ENCODE assay signal across 29 cellular contexts in the genomic region with DNA sequence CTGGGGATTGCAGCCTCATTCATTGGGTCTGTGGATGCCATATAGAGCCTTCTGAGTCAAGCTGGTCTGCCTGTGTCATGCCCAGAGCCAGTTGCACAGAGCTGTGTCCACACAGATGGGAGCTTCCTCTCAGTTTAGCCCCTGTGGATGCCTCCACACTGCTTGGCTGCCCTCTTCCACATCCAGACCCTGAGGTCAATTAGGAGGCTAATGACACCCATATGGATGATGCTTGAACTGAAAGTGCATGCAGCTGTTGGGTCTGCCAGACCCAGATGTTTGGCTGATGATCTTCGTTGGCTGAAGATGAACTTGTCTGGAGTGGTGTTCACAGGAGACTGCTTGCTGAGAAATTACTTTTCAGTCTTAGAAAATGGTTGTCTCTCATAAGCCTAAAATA.
"Had no signal": no experiment of that assay in that cellular context is flagged by ENCODE, and none has a peak within 500 bp of the region (broad histone marks: within the 10 kb centered on the region; RNA-seq: fewer than 3 reads in every experiment).

No MANE protein-coding gene starts in this region.

- H3K4me1 Mint-ChIP-seq: naive thymus-derived CD8-positive, alpha-beta T cell; neural crest cell; stimulated activated effector memory CD8-positive, alpha-beta T cell treated with anti-CD3 and anti-CD28 coated beads, Interleukin-12 subunit alpha, Interleukin-12 subunit beta, amount 100 ng/mL, for 72 hours; stimulated activated naive B cell treated with anti-CD40 and anti-IgM and Interleukin-4, amounts not matched to agents 10 μg/mL and 1 μg/mL and 100 μg/mL, for 72 hours had no signal

- DNase-seq: naive thymus-derived CD8-positive, alpha-beta T cell; nephron progenitor cell; ovary; posterior cingulate gyrus; psoas muscle; right cardiac atrium; right lobe of liver; sigmoid colon; small intestine; stimulated activated CD4-positive, alpha-beta T cell treated with anti-CD3 and anti-CD28 coated beads, Interleukin-15, amount 100 ng/mL, for 24 hours; stimulated activated CD4-positive, alpha-beta T cell treated with anti-CD3 and anti-CD28 coated beads, Interleukin-2, amount 100 ng/mL, for 24 hours; stimulated activated CD4-positive, alpha-beta T cell treated with anti-CD3 and anti-CD28 coated beads, Interleukin-2, amount 100 ng/mL, for 48 hours; stimulated activated CD4-positive, alpha-beta T cell treated with anti-CD3 and anti-CD28 coated beads, Interleukin-4, amount 100 ng/mL, for 24 hours; stimulated activated naive B cell treated with anti-CD40 and anti-IgM and Interleukin-4, amounts not matched to agents 10 μg/mL and 1 μg/mL and 100 μg/mL, for 72 hours; stimulated activated naive CD4-positive, alpha-beta T cell treated with Interleukin-2 at 50 U/mL for 16 hours; stomach; thyroid gland; trophoblast cell; upper lobe of left lung; uterus had no signal

- H3K9me3 Mint-ChIP-seq: naive thymus-derived CD8-positive, alpha-beta T cell; natural killer cell treated with Interleukin-12 subunit alpha and Interleukin-12 subunit beta and Interleukin-15 and Interleukin-18, amount 100 ng/mL, for 72 hours; nephron progenitor cell; neural crest cell; stimulated activated effector memory CD8-positive, alpha-beta T cell treated with anti-CD3 and anti-CD28 coated beads, Interleukin-12 subunit alpha, Interleukin-12 subunit beta, amount 100 ng/mL, for 72 hours; stimulated activated naive B cell treated with anti-CD40 and anti-IgM and Interleukin-4, amounts not matched to agents 10 μg/mL and 1 μg/mL and 100 μg/mL, for 72 hours; stimulated activated naive CD8-positive, alpha-beta T cell treated with anti-CD3 and anti-CD28 coated beads, Interleukin-15, Interleukin-2, amounts not matched to agents 100 ng/mL and 50 ng/mL, for 24 hours had no signal

- H3K27me3 ChIP-seq: ovary, right lobe of liver, sigmoid colon, thyroid gland, tibial nerve, upper lobe of left lung, uterus had no signal

- H3K27ac Mint-ChIP-seq: naive thymus-derived CD8-positive, alpha-beta T cell; natural killer cell treated with Interleukin-12 subunit alpha and Interleukin-12 subunit beta and Interleukin-15 and Interleukin-18, amount 100 ng/mL, for 72 hours; nephron progenitor cell; progenitor cell of endocrine pancreas; stimulated activated effector memory CD8-positive, alpha-beta T cell treated with anti-CD3 and anti-CD28 coated beads, Interleukin-12 subunit alpha, Interleukin-12 subunit beta, amount 100 ng/mL, for 72 hours; stimulated activated naive B cell treated with anti-CD40 and anti-IgM and Interleukin-4, amounts not matched to agents 10 μg/mL and 1 μg/mL and 100 μg/mL, for 72 hours; stimulated activated naive CD8-positive, alpha-beta T cell treated with anti-CD3 and anti-CD28 coated beads, Interleukin-15, Interleukin-2, amounts not matched to agents 100 ng/mL and 50 ng/mL, for 24 hours had no signal

- H3K9me3 ChIP-seq: neutrophil, ovary, psoas muscle, right lobe of liver, sigmoid colon, stomach, thoracic aorta, thyroid gland, tibial nerve, upper lobe of left lung, uterus had no signal

- H3K36me3 Mint-ChIP-seq: naive thymus-derived CD8-positive, alpha-beta T cell; natural killer cell treated with Interleukin-12 subunit alpha and Interleukin-12 subunit beta and Interleukin-15 and Interleukin-18, amount 100 ng/mL, for 72 hours; stimulated activated effector memory CD8-positive, alpha-beta T cell treated with anti-CD3 and anti-CD28 coated beads, Interleukin-12 subunit alpha, Interleukin-12 subunit beta, amount 100 ng/mL, for 72 hours; stimulated activated naive B cell treated with anti-CD40 and anti-IgM and Interleukin-4, amounts not matched to agents 10 μg/mL and 1 μg/mL and 100 μg/mL, for 72 hours had no signal

- H3K4me3 Mint-ChIP-seq: naive thymus-derived CD8-positive, alpha-beta T cell; natural killer cell treated with Interleukin-12 subunit alpha and Interleukin-12 subunit beta and Interleukin-15 and Interleukin-18, amount 100 ng/mL, for 72 hours; nephron progenitor cell; neural crest cell; stimulated activated effector memory CD8-positive, alpha-beta T cell treated with anti-CD3 and anti-CD28 coated beads, Interleukin-12 subunit alpha, Interleukin-12 subunit beta, amount 100 ng/mL, for 72 hours; stimulated activated naive B cell treated with anti-CD40 and anti-IgM and Interleukin-4, amounts not matched to agents 10 μg/mL and 1 μg/mL and 100 μg/mL, for 72 hours; stimulated activated naive CD8-positive, alpha-beta T cell treated with anti-CD3 and anti-CD28 coated beads, Interleukin-15, Interleukin-2, amounts not matched to agents 100 ng/mL and 50 ng/mL, for 24 hours had no signal

- ATAC-seq: naive thymus-derived CD8-positive, alpha-beta T cell; psoas muscle; right cardiac atrium; right lobe of liver; stimulated activated effector memory CD8-positive, alpha-beta T cell treated with anti-CD3 and anti-CD28 coated beads, Interleukin-12 subunit alpha, Interleukin-12 subunit beta, amount 100 ng/mL, for 72 hours; stimulated activated naive B cell treated with anti-CD40 and anti-IgM and Interleukin-4, amounts not matched to agents 10 μg/mL and 1 μg/mL and 100 μg/mL, for 72 hours had no signal

- H2AFZ ChIP-seq: parathyroid adenoma had no signal

- H3K27ac ChIP-seq: neutrophil, ovary, parathyroid adenoma, psoas muscle, right lobe of liver, sigmoid colon, stomach, thoracic aorta, thyroid gland, tibial nerve, upper lobe of left lung, uterus had no signal

- H3K4me1 ChIP-seq: parathyroid adenoma, psoas muscle, right lobe of liver, sigmoid colon, stomach, thyroid gland, tibial nerve, upper lobe of left lung, uterus had no signal

- H3K9ac ChIP-seq: parathyroid adenoma had no signal

- H3K4me3 ChIP-seq: ovary, psoas muscle, right lobe of liver, sigmoid colon, stomach, thoracic aorta, thyroid gland, tibial nerve, upper lobe of left lung, uterus had no signal

- H3K79me2 ChIP-seq: parathyroid adenoma had no signal

- H3K36me3 ChIP-seq: neutrophil, ovary, right lobe of liver, sigmoid colon, stomach, thoracic aorta, thyroid gland, tibial nerve, upper lobe of left lung, uterus had no signal
